25 cellular contexts compared by ENCODE assay signal in genomic region chr6:66985816-66986215, GRCh38.
"Had no signal": no experiment of that assay in that cellular context is flagged by ENCODE, and none has a peak within 500 bp of the region (broad histone marks: within the 10 kb centered on the region; RNA-seq: fewer than 3 reads in every experiment).

No MANE protein-coding gene starts in this region.

- H3K27me3 ChIP-seq: cardiac muscle cell had no signal

- H3K27ac ChIP-seq: cardiac muscle cell, RWPE1, VCaP had no signal

- H3K36me3 ChIP-seq: cardiac muscle cell had no signal

- DNase-seq: activated CD4-positive, alpha-beta memory T cell treated with anti-CD3 and anti-CD28 coated beads for 36 hours; activated CD4-positive, alpha-beta T cell treated with anti-CD3 and anti-CD28 coated beads, Interleukin-2, amount 10 ng/mL, durations not matched to agents 7 days and 5 days; activated CD4-positive, CD25-positive, alpha-beta regulatory T cell; activated CD8-positive, alpha-beta memory T cell treated with anti-CD3 and anti-CD28 coated beads for 24 hours; activated effector memory CD4-positive, alpha-beta T cell treated with anti-CD3 and anti-CD28 coated beads, Interleukin-2, amount 50 U/mL, for 16 hours; activated naive CD4-positive, alpha-beta T cell treated with Interleukin-2 at 50 U/mL for 16 hours; activated naive CD8-positive, alpha-beta T cell treated with anti-CD3 and anti-CD28 coated beads, Interleukin-2, amount 50 U/mL, for 24 hours; activated T-cell treated with anti-CD3 and anti-CD28 coated beads, Interleukin-2, amount 50 U/mL, for 4 hours; amniotic stem cell; Kasumi-1; KBM-7; NCI-H1092; NCI-H1417 treated with DMSO at 0.1 percent for 48 hours; NCI-H1694; NCI-H2029; NCI-H2107; NCI-H510A treated with DMSO at 0.1 percent for 48 hours; Right ventricle myocardium superior; T-helper 17 cell; T-helper 9 cell had no signal

- ATAC-seq: activated naive CD4-positive, alpha-beta T cell treated with anti-CD3 and anti-CD28 coated beads, Interleukin-2, amount 50 U/mL, for 72 hours; activated naive CD8-positive, alpha-beta T cell treated with anti-CD3 and anti-CD28 coated beads, Interleukin-2, amount 50 U/mL, for 24 hours; activated T-cell treated with anti-CD3 and anti-CD28 coated beads, Interleukin-2, amount 50 U/mL, for 4 hours; Panc1; T-helper 17 cell had no signal

- H3K4me3 ChIP-seq: cardiac muscle cell had no signal
